ENCODE assay signal across 10 cellular contexts in the genomic region with DNA sequence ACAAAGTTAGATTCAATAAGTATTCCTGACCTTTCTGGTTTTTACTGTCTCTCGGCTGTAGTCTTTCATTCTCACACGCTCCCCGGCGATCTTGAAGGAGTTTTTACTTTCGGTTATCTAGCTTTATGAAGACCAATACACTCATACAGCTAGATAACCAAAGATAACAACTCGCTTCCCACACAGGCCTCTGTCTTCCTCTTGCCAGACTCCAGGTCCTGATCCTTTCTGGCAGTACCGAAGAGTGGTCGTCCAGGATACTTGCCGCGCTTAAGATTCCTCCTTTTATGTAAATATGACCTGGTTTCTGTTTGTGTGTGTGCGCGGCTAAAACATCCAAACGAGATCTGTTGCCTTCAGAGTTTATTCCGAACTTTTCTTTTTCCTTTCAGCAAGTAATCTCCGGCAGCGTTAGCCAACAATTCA.
DNase-seq lines count a peak whose midpoint lies in the region; ATAC-seq, FAIRE-seq and TF ChIP-seq lines count a peak whose summit lies in the region.
"Had no signal": no experiment of that assay in that cellular context is flagged by ENCODE, and none has a peak within 500 bp of the region (broad histone marks: within the 10 kb centered on the region; RNA-seq: fewer than 3 reads in every experiment).

No MANE protein-coding gene starts in this region.

- peaks cover 18% of the 10 kb centered on the region for H3K4me1 Mint-ChIP-seq in stimulated activated effector memory CD8-positive, alpha-beta T cell treated with anti-CD3 and anti-CD28 coated beads, Interleukin-12 subunit alpha, Interleukin-12 subunit beta, amount 100 ng/mL, for 72 hours

- H3K36me3 ChIP-seq in adrenal gland (replicated peaks in 1 of 2) = no peaks in the 10 kb centered on the region

- DNase-seq in DMS 273 (lab: John Stamatoyannopoulos, UW; ENCODE audit: unreplicated experiment) (peak; percentile 70), DMS 273 treated with DMSO at 0.1 percent for 48 hours (lab: John Stamatoyannopoulos, UW) (no peak), RCC 7860 (ENCODE audit: low spot score) (peak; percentile 30), fibroblast of peridontal ligament (ENCODE audit: extremely low read depth) (peak; percentile 34), adrenal gland (no peak)
- DNase-seq in stimulated activated effector memory CD8-positive, alpha-beta T cell treated with anti-CD3 and anti-CD28 coated beads, Interleukin-12 subunit alpha, Interleukin-12 subunit beta, amount 100 ng/mL, for 72 hours (ENCODE audit: low spot score in 2 of 2) = no peak
- DNase-seq in stimulated activated CD4-positive, alpha-beta T cell treated with anti-CD3 and anti-CD28 coated beads, Interleukin-4, amount 100 ng/mL, for 1 hour = no peak

- H3K4me3 ChIP-seq in adrenal gland = peak overlapping the region in 1 of 4 donors; percentile 52

- H3K27me3 ChIP-seq in adrenal gland = peaks cover under 1% of the 10 kb centered on the region

- no peaks in the 10 kb centered on the region for H3K9me3 Mint-ChIP-seq in stimulated activated effector memory CD8-positive, alpha-beta T cell treated with anti-CD3 and anti-CD28 coated beads, Interleukin-12 subunit alpha, Interleukin-12 subunit beta, amount 100 ng/mL, for 72 hours

- peak; percentile 65 for ATAC-seq in HG02884 (IDR thresholded peaks at IDR 0.05; ENCODE audit: unreplicated experiment)
- ATAC-seq in stimulated activated effector memory CD8-positive, alpha-beta T cell treated with anti-CD3 and anti-CD28 coated beads, Interleukin-12 subunit alpha, Interleukin-12 subunit beta, amount 100 ng/mL, for 72 hours = no peak

- TF ChIP-seq CTCF in adrenal gland (IDR thresholded peaks at IDR 0.05) = no peak

- intact Hi-C loops in adrenal gland (cut with DNase I) = no loop called here

- no peak for TF ChIP-seq POLR2A in adrenal gland (IDR thresholded peaks at IDR 0.05)

- peak overlapping the region; percentile 75 for H3K4me3 Mint-ChIP-seq in stimulated activated effector memory CD8-positive, alpha-beta T cell treated with anti-CD3 and anti-CD28 coated beads, Interleukin-12 subunit alpha, Interleukin-12 subunit beta, amount 100 ng/mL, for 72 hours

- peak overlapping the region in 2 of 5 donors; percentile 17 to 67 for H3K27ac ChIP-seq in adrenal gland
- H3K27ac ChIP-seq: 22Rv1 had no signal

- no peak overlapping the region for H3K27ac Mint-ChIP-seq in stimulated activated effector memory CD8-positive, alpha-beta T cell treated with anti-CD3 and anti-CD28 coated beads, Interleukin-12 subunit alpha, Interleukin-12 subunit beta, amount 100 ng/mL, for 72 hours

- peaks cover 0 to 5% of the 10 kb centered on the region in 2 donors for H3K4me1 ChIP-seq in adrenal gland (replicated peaks in 1 of 2)

- no peak for FAIRE-seq in RCC 7860 (lab: Jason Lieb, UNC)
- FAIRE-seq: colon had no signal

- WGBS in adrenal gland, 4 donors = 18 to 22% (median 21%) methylated on average over 16 of the region's 16 CpGs

- H3K9me3 ChIP-seq in adrenal gland (replicated peaks in 1 of 3) = no peaks in the 10 kb centered on the region

- H3K36me3 Mint-ChIP-seq in stimulated activated effector memory CD8-positive, alpha-beta T cell treated with anti-CD3 and anti-CD28 coated beads, Interleukin-12 subunit alpha, Interleukin-12 subunit beta, amount 100 ng/mL, for 72 hours = no peaks in the 10 kb centered on the region

Comparison
In these comparisons a context has a peak if more than half of its experiments do, and no peak if none do; other contexts are left out.
1. DNase-seq: peak in DMS 273 (single experiment), RCC 7860 (single experiment) and fibroblast of peridontal ligament (single experiment); none in DMS 273 treated with DMSO at 0.1 percent for 48 hours (single experiment), stimulated activated effector memory CD8-positive, alpha-beta T cell treated with anti-CD3 and anti-CD28 coated beads, Interleukin-12 subunit alpha, Interleukin-12 subunit beta, amount 100 ng/mL, for 72 hours (0 of 2), stimulated activated CD4-positive, alpha-beta T cell treated with anti-CD3 and anti-CD28 coated beads, Interleukin-4, amount 100 ng/mL, for 1 hour (single experiment) and adrenal gland (0 of 7).